In the genomic region with DNA sequence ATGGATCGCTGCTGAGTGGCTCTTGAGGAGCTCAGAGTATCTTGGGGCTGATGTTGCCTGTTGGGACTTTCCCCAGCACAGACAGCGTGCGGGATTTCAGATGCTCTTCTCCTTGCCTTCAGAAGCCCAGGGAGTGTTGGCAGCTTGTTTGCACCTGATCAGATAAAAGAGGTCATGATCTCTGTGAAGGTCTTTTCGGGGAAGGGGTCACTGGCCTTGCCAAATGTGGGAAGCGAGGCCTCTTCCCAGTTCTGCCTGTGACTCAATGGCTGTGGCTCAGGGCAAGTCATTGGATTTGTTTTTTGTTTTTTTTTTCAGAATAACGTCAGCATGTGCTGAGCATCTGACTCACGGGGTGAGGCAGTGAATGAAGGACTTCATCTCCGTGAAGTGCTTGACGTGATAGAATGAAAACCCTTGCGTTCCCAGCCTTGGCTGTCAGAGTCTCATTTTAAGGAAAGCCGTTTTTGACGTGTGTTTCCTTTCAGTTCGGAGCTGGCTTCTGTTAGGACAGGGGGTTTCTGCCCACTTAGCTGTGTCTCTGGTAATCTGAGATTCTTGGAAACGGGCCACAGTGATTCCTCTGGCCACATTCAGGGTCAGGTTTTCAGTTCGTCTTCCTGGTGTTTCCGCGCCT, we compare ENCODE assay signal across 9 cellular contexts. TPM values are rescaled to one million over a fixed set of nuclear protein-coding genes. Genes with fewer than 3 reads are reported as not detected.
DNase-seq lines count a peak whose midpoint lies in the region; ATAC-seq and TF ChIP-seq lines count a peak whose summit lies in the region.
"Had no signal": no experiment of that assay in that cellular context is flagged by ENCODE, and none has a peak within 500 bp of the region (broad histone marks: within the 10 kb centered on the region; RNA-seq: fewer than 3 reads in every experiment).

No MANE protein-coding gene starts in this region.

- H3K4me1 ChIP-seq in endodermal cell (ENCODE audit: control insufficient read depth, insufficient read depth, low read length) (peaks cover 2% of the 10 kb centered on the region), muscle layer of duodenum (ENCODE audit: control insufficient read depth in 1 of 2, insufficient read depth in 2 of 2, low read length in 2 of 2) (peaks cover 0 to 39% of the 10 kb centered on the region in 2 donors)

- no peak for ATAC-seq in HG03025 (IDR thresholded peaks at IDR 0.05; ENCODE audit: low FRiP score, unreplicated experiment)
- no peak for ATAC-seq in activated naive CD4-positive, alpha-beta T cell treated with anti-CD3 and anti-CD28 coated beads, Interleukin-2, amount 50 U/mL, for 72 hours

- H3K27ac ChIP-seq in AG04450 (ENCODE audit: low read depth, low read length) (peak overlapping the region; percentile 93), endodermal cell (ENCODE audit: low read depth, low read length) (no peak overlapping the region), muscle layer of duodenum (ENCODE audit: low read length) (peak overlapping the region; percentile 84)

- peak overlapping the region; percentile 51 for H3K4me3 ChIP-seq in AG04450 (ENCODE audit: low read depth, low read length)
- no peak overlapping the region for H3K4me3 ChIP-seq in endodermal cell (ENCODE audit: low read length)
- no peak overlapping the region for H3K4me3 ChIP-seq in muscle layer of duodenum (ENCODE audit: low read depth in 1 of 2, low read length in 2 of 2)

- peaks cover 37% of the 10 kb centered on the region for H3K4me1 Mint-ChIP-seq in endodermal cell

- H3K9me3 ChIP-seq in AG04450 (ENCODE audit: control insufficient read depth, insufficient read depth, low read length) (peaks cover 3% of the 10 kb centered on the region; the same call in 1 of the 2 replicates), endodermal cell (ENCODE audit: control insufficient read depth, low read length) (no peaks in the 10 kb centered on the region), muscle layer of duodenum (ENCODE audit: control insufficient read depth in 1 of 2, low read length in 2 of 2) (no peaks in the 10 kb centered on the region)

- no peak for TF ChIP-seq CTCF in AG04450 (IDR thresholded peaks at IDR 0.05; ENCODE audit: low read depth, low read length)
- no peak for TF ChIP-seq CTCF in endodermal cell (conservative IDR thresholded peaks at IDR 0.05)

- H3K4me3 Mint-ChIP-seq in endodermal cell: no peak overlapping the region

- DNase-seq in AG04450 (ENCODE audit: low read depth, low spot score): peak; percentile 81
- peak; percentile 90 for DNase-seq in LHCN-M2 (ENCODE audit: low read depth)
- DNase-seq in endodermal cell: peak; percentile 53
- DNase-seq in activated naive CD4-positive, alpha-beta T cell treated with anti-CD3 and anti-CD28 coated beads, Interleukin-2, amount 50 U/mL, for 72 hours (ENCODE audit: low spot score in 2 of 2): no peak
- DNase-seq in NCI-H748 treated with DMSO at 0.1 percent for 48 hours (lab: John Stamatoyannopoulos, UW): no peak
- no peak for DNase-seq in HuH-7.5 (ENCODE audit: low spot score)
- DNase-seq: activated effector memory CD4-positive, alpha-beta T cell treated with anti-CD3 and anti-CD28 coated beads, Interleukin-2, amount 50 U/mL, for 16 hours had no signal

- peaks cover 83% of the 10 kb centered on the region for H3K27me3 Mint-ChIP-seq in endodermal cell (ENCODE audit: insufficient read depth)

- H3K27ac Mint-ChIP-seq in endodermal cell: no peak overlapping the region
- peak overlapping the region in 1 of 2 donors; percentile 76 for H3K27ac Mint-ChIP-seq in activated naive CD4-positive, alpha-beta T cell treated with anti-CD3 and anti-CD28 coated beads, Interleukin-2, amount 50 U/mL, for 72 hours

- H3K9me3 Mint-ChIP-seq in endodermal cell: no peaks in the 10 kb centered on the region
- H3K9me3 Mint-ChIP-seq in activated naive CD4-positive, alpha-beta T cell treated with anti-CD3 and anti-CD28 coated beads, Interleukin-2, amount 50 U/mL, for 72 hours: no peaks in the 10 kb centered on the region

- 77 to 87% methylated on average over 15 to 17 of the region's 17 CpGs for WGBS in endodermal cell (ENCODE audit: insufficient coverage in 1 of 2, insufficient read length in 1 of 2), 2 experiments

- peaks cover 7% of the 10 kb centered on the region for H3K36me3 Mint-ChIP-seq in endodermal cell (ENCODE audit: low read depth)
- H3K36me3 Mint-ChIP-seq in activated naive CD4-positive, alpha-beta T cell treated with anti-CD3 and anti-CD28 coated beads, Interleukin-2, amount 50 U/mL, for 72 hours: peaks cover 24 to 45% of the 10 kb centered on the region in 2 donors

- no peak overlapping the region for H3K9ac ChIP-seq in endodermal cell (ENCODE audit: extremely low read depth, low read length, poor library complexity, severe bottlenecking)

- CTCF ChIA-PET in AG04450 (lab: Charles Lee): interaction anchor here (1.0 kb wide), 2 partner anchors 23 to 452 kb away, joined by 3 read pairs; no protein-coding TSS in a partner anchor

- H3K27me3 ChIP-seq in AG04450 (ENCODE audit: control insufficient read depth, insufficient read depth, low read length) (no peaks in the 10 kb centered on the region), endodermal cell (ENCODE audit: control insufficient read depth, insufficient read depth, low read length, poor library complexity, severe bottlenecking) (peaks cover 66% of the 10 kb centered on the region), muscle layer of duodenum (ENCODE audit: low read depth, low read length) (no peaks in the 10 kb centered on the region)

- no peaks in the 10 kb centered on the region for H3K36me3 ChIP-seq in endodermal cell (ENCODE audit: control insufficient read depth, insufficient read depth, low read length)
- H3K36me3 ChIP-seq in muscle layer of duodenum (ENCODE audit: control insufficient read depth in 1 of 2, insufficient read depth in 2 of 2, low read length in 2 of 2): no peaks in the 10 kb centered on the region

- POLR2A ChIA-PET in AG04450 (lab: Yijun Ruan, JAX): interaction anchor here (0.6 to 2.0 kb wide), 3 partner anchors 8 to 47 kb away, joined by 3 to 6 read pairs (median 4); no protein-coding TSS in a partner anchor

RNA-seq across cellular contexts. Expression of a gene that starts 46.7 kb away (rescaled TPM):
- 119 and 121 TPM in 2 replicates for polyA plus RNA-seq in AG04450 (2011; rRNA removed)
- 96.5 and 108 TPM in 2 replicates for polyA minus RNA-seq in AG04450 (2011; rRNA and poly(A)+ RNA removed)
- 77.3 and 81.6 TPM in 2 replicates for total RNA-seq in LHCN-M2 (2014; rRNA removed)
- polyA plus RNA-seq in LHCN-M2 (2012): 78.4 TPM
- 10 to 100 TPM; 41.6 to 63.5 TPM for total RNA-seq in endodermal cell
- polyA plus RNA-seq in endodermal cell (2013, experiment 1 of 2): 85.8 TPM
- 77.5 TPM for polyA plus RNA-seq in endodermal cell (2013, experiment 2 of 2)
- total RNA-seq in activated naive CD4-positive, alpha-beta T cell treated with anti-CD3 and anti-CD28 coated beads, Interleukin-2, amount 50 U/mL, for 72 hours: 10 to 100 TPM; 58.9 to 88.0 TPM

Comparison
In these comparisons a context has a peak if more than half of its experiments do, and no peak if none do; other contexts are left out.
1. DNase-seq: peak in AG04450 (single experiment), LHCN-M2 (single experiment) and endodermal cell (single experiment); none in activated naive CD4-positive, alpha-beta T cell treated with anti-CD3 and anti-CD28 coated beads, Interleukin-2, amount 50 U/mL, for 72 hours (0 of 2), NCI-H748 treated with DMSO at 0.1 percent for 48 hours (single experiment) and HuH-7.5 (single experiment).